In the genomic region with DNA sequence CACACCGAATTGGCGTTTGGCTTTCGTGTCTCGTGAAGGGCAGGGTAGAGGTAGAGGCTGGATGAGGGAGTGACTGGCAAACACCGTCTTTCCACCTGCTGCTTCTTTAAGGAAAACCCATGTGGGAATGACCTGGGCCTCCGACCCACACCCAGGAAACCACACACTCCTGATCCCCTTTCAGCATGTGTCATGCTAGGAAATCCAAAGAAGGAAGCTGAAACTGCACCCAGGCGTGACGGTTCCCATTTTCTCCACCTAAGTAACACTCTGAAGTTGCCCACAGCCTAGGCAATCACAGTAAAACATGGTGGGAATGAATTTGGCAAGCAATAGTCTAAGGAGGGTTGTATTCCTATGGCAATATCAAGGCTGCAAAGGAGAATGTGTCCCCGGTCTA, we compare ENCODE assay signal across 19 cellular contexts.
DNase-seq lines count a peak whose midpoint lies in the region; FAIRE-seq and TF ChIP-seq lines count a peak whose summit lies in the region.
"Had no signal": no experiment of that assay in that cellular context is flagged by ENCODE, and none has a peak within 500 bp of the region (broad histone marks: within the 10 kb centered on the region; RNA-seq: fewer than 3 reads in every experiment).

No MANE protein-coding gene starts in this region.

- no peak overlapping the region for H3K4me3 Mint-ChIP-seq in glutamatergic neuron (ENCODE audit: unreplicated experiment)
- no peak overlapping the region for H3K4me3 Mint-ChIP-seq in neural progenitor cell
- H3K4me3 Mint-ChIP-seq: CD4-positive, alpha-beta T cell had no signal

- H3K27me3 ChIP-seq in neural progenitor cell, result no peaks in the 10 kb centered on the region
- H3K27me3 ChIP-seq: BLaER1 had no signal

- no peak for TF ChIP-seq CTCF in glutamatergic neuron (IDR thresholded peaks at IDR 0.05; ENCODE audit: partially characterized antibody, unreplicated experiment)
- no peak for TF ChIP-seq CTCF in neural progenitor cell (IDR thresholded peaks at IDR 0.05)

- TF ChIP-seq POLR2A in erythroblast (IDR thresholded peaks at IDR 0.05; ENCODE audit: low read length), result no peak

- H3K4me3 ChIP-seq in SK-N-MC, result no peak overlapping the region
- no peak overlapping the region for H3K4me3 ChIP-seq in neural progenitor cell
- H3K4me3 ChIP-seq: BLaER1, GM12878 had no signal

- no peaks in the 10 kb centered on the region for H3K79me2 ChIP-seq in neural progenitor cell (ENCODE audit: low read depth)

- H3K27me3 Mint-ChIP-seq in glutamatergic neuron (ENCODE audit: unreplicated experiment), result no peaks in the 10 kb centered on the region
- peaks cover 1% of the 10 kb centered on the region for H3K27me3 Mint-ChIP-seq in neural progenitor cell (ENCODE audit: insufficient read depth, low read depth)
- H3K27me3 Mint-ChIP-seq: CD4-positive, alpha-beta T cell had no signal

- H4K20me1 ChIP-seq in neural progenitor cell (ENCODE audit: low read depth), result no peaks in the 10 kb centered on the region
- H4K20me1 ChIP-seq: BLaER1 had no signal

- peaks cover 10% of the 10 kb centered on the region for H3K4me1 ChIP-seq in neural progenitor cell

- no peaks in the 10 kb centered on the region for H3F3A ChIP-seq in neural progenitor cell (ENCODE audit: low read depth)

- H2AFZ ChIP-seq in neural progenitor cell (replicated peaks), result peak overlapping the region; percentile 90

- H3K36me3 Mint-ChIP-seq in glutamatergic neuron (ENCODE audit: unreplicated experiment) (no peaks in the 10 kb centered on the region), neural progenitor cell (no peaks in the 10 kb centered on the region)

- H3K9ac ChIP-seq in SK-N-MC (ENCODE audit: insufficient read length), result no peak overlapping the region
- H3K9ac ChIP-seq in neural progenitor cell, result no peak overlapping the region
- H3K9ac ChIP-seq: BLaER1 had no signal

- peak; percentile 39 for DNase-seq in CD1c-positive myeloid dendritic cell (ENCODE audit: extremely low spot score)
- no peak for DNase-seq in SK-N-MC (ENCODE audit: low read depth, low spot score)
- DNase-seq in glutamatergic neuron, result no peak
- no peak for DNase-seq in neural progenitor cell (ENCODE audit: low spot score)
- no peak for DNase-seq in urothelium cell line (ENCODE audit: low spot score)
- DNase-seq in HuH-7.5 (ENCODE audit: low spot score), result no peak
- DNase-seq in erythroblast (lab: John Stamatoyannopoulos, UW), result no peak
- DNase-seq in cerebellum (ENCODE audit: low spot score), result no peak
- DNase-seq: 8988T; AML-193; Calu3; CD4-positive, alpha-beta T cell; DMS 273 treated with DMSO at 0.1 percent for 48 hours had no signal

- FAIRE-seq in urothelium cell line (lab: Jason Lieb, UNC), result no peak
- FAIRE-seq: GM12878, GM19239, H54, HepG2, HTR-8/SVneo had no signal

- H3K27ac ChIP-seq in SK-N-MC (peak overlapping the region; percentile 77), neural progenitor cell (no peak overlapping the region)
- H3K27ac ChIP-seq: BLaER1 had no signal

- H3K27ac Mint-ChIP-seq in glutamatergic neuron (ENCODE audit: unreplicated experiment) (peak overlapping the region; percentile 36), neural progenitor cell (no peak overlapping the region)
- H3K27ac Mint-ChIP-seq: CD4-positive, alpha-beta T cell had no signal

- H3K9me3 ChIP-seq in SK-N-MC (ENCODE audit: low read depth, low read length) (no peaks in the 10 kb centered on the region), neural progenitor cell (ENCODE audit: low read depth) (no peaks in the 10 kb centered on the region)
- H3K9me3 ChIP-seq: BLaER1 had no signal

- H3K9me3 Mint-ChIP-seq in glutamatergic neuron (ENCODE audit: unreplicated experiment), result no peaks in the 10 kb centered on the region
- H3K9me3 Mint-ChIP-seq in neural progenitor cell, result no peaks in the 10 kb centered on the region
- H3K9me3 Mint-ChIP-seq: CD4-positive, alpha-beta T cell had no signal

- no peak overlapping the region for H3K4me2 ChIP-seq in neural progenitor cell
- H3K4me2 ChIP-seq: BLaER1 had no signal

- H3K36me3 ChIP-seq in SK-N-MC (ENCODE audit: insufficient read depth, low read length) (no peaks in the 10 kb centered on the region), neural progenitor cell (no peaks in the 10 kb centered on the region)
- H3K36me3 ChIP-seq: BLaER1 had no signal

- H3K4me1 Mint-ChIP-seq in glutamatergic neuron (ENCODE audit: low read depth, unreplicated experiment), result peaks cover 4% of the 10 kb centered on the region
- peaks cover 2% of the 10 kb centered on the region for H3K4me1 Mint-ChIP-seq in neural progenitor cell
